ENCODE assay signal across 30 cellular contexts in genomic region chr14:101473045-101473729, GRCh38.
A peak's percentile ranks its signal among the peaks of the same experiment; 100 is the strongest.
DNase-seq lines count a peak whose midpoint lies in the region; ATAC-seq and TF ChIP-seq lines count a peak whose summit lies in the region.
"Had no signal": no experiment of that assay in that cellular context is flagged by ENCODE, and none has a peak within 500 bp of the region (broad histone marks: within the 10 kb centered on the region; RNA-seq: fewer than 3 reads in every experiment).

No MANE protein-coding gene starts in this region.

- POLR2A ChIA-PET in activated CD4-positive, alpha-beta memory T cell treated with anti-CD3 and anti-CD28 coated beads, Interleukin-2, amount 10 ng/mL, durations not matched to agents 7 days and 5 days (lab: Charles Lee), result no interaction called here
- POLR2A ChIA-PET in activated CD4-positive, alpha-beta memory T cell treated with anti-CD3 and anti-CD28 coated beads for 36 hours (lab: Charles Lee), result no interaction called here

- no peak overlapping the region for H2BK120ac ChIP-seq in trophoblast cell (ENCODE audit: insufficient read depth, low read length, poor library complexity)

- H3K27ac Mint-ChIP-seq in activated CD4-positive, alpha-beta memory T cell treated with anti-CD3 and anti-CD28 coated beads, Interleukin-2, amount 10 ng/mL, durations not matched to agents 7 days and 5 days, result no peak overlapping the region
- H3K27ac Mint-ChIP-seq in activated CD4-positive, alpha-beta memory T cell treated with anti-CD3 and anti-CD28 coated beads for 36 hours, result no peak overlapping the region
- H3K27ac Mint-ChIP-seq: activated CD8-positive, alpha-beta T cell treated with anti-CD3 and anti-CD28 coated beads, Interleukin-2, amount 10 ng/mL, durations not matched to agents 7 days and 5 days; dendritic cell treated with granulocyte-macrophage colony-stimulating factor and Interleukin-4, amounts not matched to agents 40 ng/mL and 50 ng/mL, for 4 days; mesothelial cell of epicardium; T-helper 2 cell treated with Interferon-gamma antibody and Interleukin-4, amounts not matched to agents 5 μg/mL and 100 μg/mL, for 36 hours had no signal

- H3K4me1 ChIP-seq in trophoblast cell (ENCODE audit: control insufficient read depth in 1 of 2, insufficient read depth in 2 of 2, low read length in 2 of 2), result peaks cover 9 to 14% of the 10 kb centered on the region in 2 experiments
- H3K4me1 ChIP-seq in upper lobe of right lung, result peaks cover 10% of the 10 kb centered on the region

- H3K27me3 ChIP-seq in trophoblast cell (ENCODE audit: insufficient read depth, low read length) (no peaks in the 10 kb centered on the region), upper lobe of right lung (no peaks in the 10 kb centered on the region)
- H3K27me3 ChIP-seq: testis had no signal

- peaks cover 1% of the 10 kb centered on the region for H3K9me3 ChIP-seq in trophoblast cell (ENCODE audit: insufficient read depth, low read depth, low read length)
- H3K9me3 ChIP-seq in upper lobe of right lung, result no peaks in the 10 kb centered on the region
- H3K9me3 ChIP-seq: esophagus muscularis mucosa, testis had no signal

- no peak overlapping the region for H3K14ac ChIP-seq in trophoblast cell (ENCODE audit: low read length)

- no peaks in the 10 kb centered on the region for H3K9me3 Mint-ChIP-seq in activated CD4-positive, alpha-beta memory T cell treated with anti-CD3 and anti-CD28 coated beads, Interleukin-2, amount 10 ng/mL, durations not matched to agents 7 days and 5 days
- H3K9me3 Mint-ChIP-seq in activated CD4-positive, alpha-beta memory T cell treated with anti-CD3 and anti-CD28 coated beads for 36 hours, result no peaks in the 10 kb centered on the region
- H3K9me3 Mint-ChIP-seq: dendritic cell treated with granulocyte-macrophage colony-stimulating factor and Interleukin-4, amounts not matched to agents 40 ng/mL and 50 ng/mL, for 4 days; mesothelial cell of epicardium; T-helper 2 cell treated with Interferon-gamma antibody and Interleukin-4, amounts not matched to agents 5 μg/mL and 100 μg/mL, for 36 hours had no signal

- H3K27ac ChIP-seq in coronary artery (no peak overlapping the region), trophoblast cell (ENCODE audit: low read depth, low read length) (no peak overlapping the region), upper lobe of right lung (no peak overlapping the region)
- H3K27ac ChIP-seq: 22Rv1, esophagus muscularis mucosa, PC-9, testis had no signal

- no peak overlapping the region for H3K9ac ChIP-seq in trophoblast cell (ENCODE audit: low read length)

- H3K79me1 ChIP-seq in trophoblast cell (ENCODE audit: low read length), result peaks cover 3% of the 10 kb centered on the region

- CTCF ChIA-PET in activated CD4-positive, alpha-beta memory T cell treated with anti-CD3 and anti-CD28 coated beads, Interleukin-2, amount 10 ng/mL, durations not matched to agents 7 days and 5 days (lab: Charles Lee), result no interaction called here
- CTCF ChIA-PET in activated CD4-positive, alpha-beta memory T cell treated with anti-CD3 and anti-CD28 coated beads for 36 hours (lab: Charles Lee), result no interaction called here

- intact Hi-C loops in activated CD4-positive, alpha-beta memory T cell treated with anti-CD3 and anti-CD28 coated beads for 36 hours (cut with micrococcal nuclease), result no loop called here
- intact Hi-C loops in upper lobe of right lung (cut with DNase I), result no loop called here

- no CpG with 5 or more reads among the region's 12 CpGs for WGBS in trophoblast cell (ENCODE audit: extremely low coverage, insufficient coverage, insufficient read length)

- no peak overlapping the region for H3K4me2 ChIP-seq in trophoblast cell (ENCODE audit: low read length)
- H3K4me2 ChIP-seq: PC-9 had no signal

- H3K4me3 ChIP-seq in coronary artery (no peak overlapping the region), trophoblast cell (ENCODE audit: low read depth, low read length) (no peak overlapping the region), upper lobe of right lung (no peak overlapping the region)
- H3K4me3 ChIP-seq: esophagus muscularis mucosa, PC-9, testis had no signal

- peak overlapping the region; percentile 1 for H2BK12ac ChIP-seq in trophoblast cell (ENCODE audit: low read length)

- no peak overlapping the region for H2BK5ac ChIP-seq in trophoblast cell (ENCODE audit: low read depth, low read length, poor library complexity)

- no peak overlapping the region for H3K4me3 Mint-ChIP-seq in activated CD4-positive, alpha-beta memory T cell treated with anti-CD3 and anti-CD28 coated beads, Interleukin-2, amount 10 ng/mL, durations not matched to agents 7 days and 5 days
- no peak overlapping the region for H3K4me3 Mint-ChIP-seq in activated CD4-positive, alpha-beta memory T cell treated with anti-CD3 and anti-CD28 coated beads for 36 hours
- H3K4me3 Mint-ChIP-seq: activated CD8-positive, alpha-beta T cell treated with anti-CD3 and anti-CD28 coated beads, Interleukin-2, amount 10 ng/mL, durations not matched to agents 7 days and 5 days; dendritic cell treated with granulocyte-macrophage colony-stimulating factor and Interleukin-4, amounts not matched to agents 40 ng/mL and 50 ng/mL, for 4 days; mesothelial cell of epicardium; T-helper 2 cell treated with Interferon-gamma antibody and Interleukin-4, amounts not matched to agents 5 μg/mL and 100 μg/mL, for 36 hours had no signal

- no peaks in the 10 kb centered on the region for H3K36me3 Mint-ChIP-seq in activated CD4-positive, alpha-beta memory T cell treated with anti-CD3 and anti-CD28 coated beads, Interleukin-2, amount 10 ng/mL, durations not matched to agents 7 days and 5 days (ENCODE audit: low read depth)
- no peaks in the 10 kb centered on the region for H3K36me3 Mint-ChIP-seq in activated CD4-positive, alpha-beta memory T cell treated with anti-CD3 and anti-CD28 coated beads for 36 hours
- H3K36me3 Mint-ChIP-seq: mesothelial cell of epicardium had no signal

- H2AFZ ChIP-seq in trophoblast cell (ENCODE audit: insufficient read depth, low read length, poor library complexity), result no peak overlapping the region
- H2AFZ ChIP-seq: PC-9 had no signal

- H3K4ac ChIP-seq in trophoblast cell (ENCODE audit: low read depth, low read length), result no peak overlapping the region

- no peaks in the 10 kb centered on the region for H3K4me1 Mint-ChIP-seq in activated CD4-positive, alpha-beta memory T cell treated with anti-CD3 and anti-CD28 coated beads, Interleukin-2, amount 10 ng/mL, durations not matched to agents 7 days and 5 days
- no peaks in the 10 kb centered on the region for H3K4me1 Mint-ChIP-seq in activated CD4-positive, alpha-beta memory T cell treated with anti-CD3 and anti-CD28 coated beads for 36 hours (ENCODE audit: low read depth)

- H3K18ac ChIP-seq in trophoblast cell (ENCODE audit: low read length), result no peak overlapping the region

- no peaks in the 10 kb centered on the region for H3K27me3 Mint-ChIP-seq in activated CD4-positive, alpha-beta memory T cell treated with anti-CD3 and anti-CD28 coated beads, Interleukin-2, amount 10 ng/mL, durations not matched to agents 7 days and 5 days
- H3K27me3 Mint-ChIP-seq in activated CD4-positive, alpha-beta memory T cell treated with anti-CD3 and anti-CD28 coated beads for 36 hours, result peaks cover 13% of the 10 kb centered on the region
- H3K27me3 Mint-ChIP-seq: dendritic cell treated with granulocyte-macrophage colony-stimulating factor and Interleukin-4, amounts not matched to agents 40 ng/mL and 50 ng/mL, for 4 days had no signal

- no peak overlapping the region for H4K12ac ChIP-seq in trophoblast cell (ENCODE audit: low read depth, low read length)

- H4K91ac ChIP-seq in trophoblast cell (ENCODE audit: low read depth, low read length), result no peak overlapping the region

- H3K36me3 ChIP-seq in trophoblast cell (ENCODE audit: control insufficient read depth in 1 of 2, insufficient read depth in 2 of 2, low read length in 2 of 2), result no peaks in the 10 kb centered on the region
- no peaks in the 10 kb centered on the region for H3K36me3 ChIP-seq in upper lobe of right lung
- H3K36me3 ChIP-seq: esophagus muscularis mucosa had no signal

- ATAC-seq in upper lobe of right lung (no peak), SK-N-SH treated with all-trans-retinoic acid at 6 μM for 48 hours (no peak), GM21515 (IDR thresholded peaks at IDR 0.05; ENCODE audit: unreplicated experiment) (no peak)
- ATAC-seq: activated CD8-positive, alpha-beta T cell treated with anti-CD3 and anti-CD28 coated beads, Interleukin-2, amount 10 ng/mL, durations not matched to agents 7 days and 5 days had no signal

- peak; percentile 1 for DNase-seq in activated CD4-positive, alpha-beta memory T cell treated with anti-CD3 and anti-CD28 coated beads, Interleukin-2, amount 10 ng/mL, durations not matched to agents 7 days and 5 days
- no peak for DNase-seq in activated CD4-positive, alpha-beta memory T cell treated with anti-CD3 and anti-CD28 coated beads for 36 hours
- peak; percentile 54 for DNase-seq in coronary artery (ENCODE audit: low spot score)
- DNase-seq in trophoblast cell, result no peak
- DNase-seq in upper lobe of right lung, result peak; percentile 59
- no peak for DNase-seq in effector CD4-positive, alpha-beta T cell
- DNase-seq: activated CD4-positive, alpha-beta T cell treated with anti-CD3 and anti-CD28 coated beads for 1 hour; activated CD8-positive, alpha-beta T cell treated with anti-CD3 and anti-CD28 coated beads, Interleukin-2, amount 10 ng/mL, durations not matched to agents 7 days and 5 days; activated effector memory CD4-positive, alpha-beta T cell treated with Interleukin-2 at 50 U/mL for 16 hours; C1 segment of cervical spinal cord; caudate nucleus; foreskin fibroblast; HCEC 1CT; MV-4-11; NCI-H1436; NCI-H2081; NCI-H2227 treated with DMSO at 0.1 percent for 48 hours; NCI-H69; nucleus accumbens; PC-9; SHP77; stimulated activated naive CD4-positive, alpha-beta T cell treated with Interleukin-2 at 50 U/mL for 16 hours had no signal

- H4K8ac ChIP-seq in trophoblast cell (ENCODE audit: low read depth, low read length), result no peak overlapping the region

- TF ChIP-seq CTCF in coronary artery (IDR thresholded peaks at IDR 0.05) (no peak), upper lobe of right lung (IDR thresholded peaks at IDR 0.05) (no peak)

- H2AK5ac ChIP-seq in trophoblast cell (ENCODE audit: low read length), result no peak overlapping the region

- H3K23ac ChIP-seq in trophoblast cell (ENCODE audit: low read length), result no peak overlapping the region

- H3K79me2 ChIP-seq in trophoblast cell (ENCODE audit: control insufficient read depth, insufficient read depth, low read length, poor library complexity), result no peaks in the 10 kb centered on the region

TF ChIP-seq in SK-N-SH treated with all-trans-retinoic acid at 6 μM for 48 hours, 23 proteins besides CTCF, POLR2A, EP300 and RAD21:
- TF ChIP-seq SNAI2 (CRISPR knock-in tag; IDR thresholded peaks at IDR 0.05), result no peak

Comparison
In these comparisons a context has a peak if more than half of its experiments do, and no peak if none do; other contexts are left out.
1. DNase-seq: peak in activated CD4-positive, alpha-beta memory T cell treated with anti-CD3 and anti-CD28 coated beads, Interleukin-2, amount 10 ng/mL, durations not matched to agents 7 days and 5 days (single experiment), coronary artery (single experiment) and upper lobe of right lung (single experiment); none in activated CD4-positive, alpha-beta memory T cell treated with anti-CD3 and anti-CD28 coated beads for 36 hours (single experiment), trophoblast cell (0 of 2) and effector CD4-positive, alpha-beta T cell (single experiment).